8 cellular contexts compared by ENCODE assay signal in the genomic region with DNA sequence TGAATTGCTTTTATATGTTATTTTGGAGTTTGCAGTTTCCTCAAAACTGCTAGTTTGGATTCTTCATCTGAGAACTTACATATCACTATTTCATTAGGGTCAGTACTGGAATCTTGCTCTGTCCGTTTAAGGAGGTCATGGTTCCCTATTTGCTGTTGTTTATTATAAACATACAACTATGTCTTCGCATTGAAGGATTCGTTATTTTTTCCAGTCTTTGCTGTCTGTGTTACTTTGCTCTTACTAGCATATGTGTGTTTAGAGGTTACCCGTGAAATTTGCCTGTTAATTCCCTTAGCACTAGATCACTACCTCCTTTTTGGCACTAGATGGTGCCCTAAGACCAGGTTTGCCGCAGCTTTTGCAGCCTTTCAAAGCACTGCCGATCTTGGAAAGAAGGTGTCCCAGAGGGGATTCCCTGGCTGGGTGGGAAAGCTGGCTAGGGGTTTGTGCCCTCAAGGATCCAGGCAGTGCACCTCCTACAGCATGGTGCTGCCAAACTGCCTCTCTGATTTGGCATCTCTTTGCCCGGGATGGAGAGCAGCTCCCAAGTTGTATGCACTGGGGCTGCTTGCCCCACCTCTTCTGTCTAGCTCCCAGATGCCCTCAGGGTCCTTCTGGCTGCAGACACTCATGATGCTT.
A peak's percentile ranks its signal among the peaks of the same experiment; 100 is the strongest.
DNase-seq lines count a peak whose midpoint lies in the region; ATAC-seq and TF ChIP-seq lines count a peak whose summit lies in the region.

No MANE protein-coding gene starts in this region.

- H3K4me3 ChIP-seq in NT2/D1 (ENCODE audit: insufficient read length, low read depth) (peak overlapping the region; percentile 19), esophagus muscularis mucosa (peak overlapping the region in 3 of 4 donors; percentile 5 to 41 (median 14))

- H3K9me3 ChIP-seq in NT2/D1 (ENCODE audit: insufficient read depth, low read length) (no peaks in the 10 kb centered on the region), esophagus muscularis mucosa (peaks cover 0 to 12% (median 3%) of the 10 kb centered on the region in 4 donors)

- peak overlapping the region; percentile 62 for H3K4me3 Mint-ChIP-seq in Calu3 (ENCODE audit: low read depth, unreplicated experiment)
- no peak overlapping the region for H3K4me3 Mint-ChIP-seq in nephron

- no peaks in the 10 kb centered on the region for H3K36me3 Mint-ChIP-seq in Calu3 (ENCODE audit: insufficient read depth, unreplicated experiment)
- H3K36me3 Mint-ChIP-seq in nephron (ENCODE audit: low read depth), result peaks cover 4% of the 10 kb centered on the region

- TF ChIP-seq POLR2A in esophagus muscularis mucosa (IDR thresholded peaks at IDR 0.05; ENCODE audit: low read depth), result no peak

- H3K27ac Mint-ChIP-seq in Calu3 (ENCODE audit: unreplicated experiment), result no peak overlapping the region
- no peak overlapping the region for H3K27ac Mint-ChIP-seq in nephron

- intact Hi-C loops in Calu3 (cut with micrococcal nuclease; ENCODE audit: unreplicated experiment) (loop anchor here (1.0 to 2.0 kb wide), 2 partner anchors 222 to 548 kb away; no protein-coding TSS in a partner anchor), esophagus muscularis mucosa (cut with DNase I) (loop anchor here (5.0 to 10.0 kb wide), 2 partner anchors 222 to 550 kb away; no protein-coding TSS in a partner anchor)

- CTCF ChIA-PET in Calu3 (lab: Charles Lee), result interaction anchor here (1.0 to 3.0 kb wide), 5 partner anchors 27 to 547 kb away, joined by 3 to 35 read pairs (median 4); no protein-coding TSS in a partner anchor

- H3K27ac ChIP-seq in esophagus muscularis mucosa (replicated peaks in 1 of 4), result no peak overlapping the region

- TF ChIP-seq CTCF in Calu3 (IDR thresholded peaks at IDR 0.05; ENCODE audit: unreplicated experiment), result peak; percentile 85
- TF ChIP-seq CTCF in esophagus muscularis mucosa (IDR thresholded peaks at IDR 0.05), result peak; percentile 38 to 55 (median 54)
- TF ChIP-seq CTCF in nephron (IDR thresholded peaks at IDR 0.05; ENCODE audit: unreplicated experiment in 3 of 3), result peak; percentile 57 to 74 (median 69)

- H3K27me3 ChIP-seq in NT2/D1 (ENCODE audit: insufficient read depth, insufficient read length) (no peaks in the 10 kb centered on the region), esophagus muscularis mucosa (peaks cover 0 to 7% (median 0%) of the 10 kb centered on the region in 4 donors)

- H3K9me3 Mint-ChIP-seq in Calu3 (ENCODE audit: low read depth, unreplicated experiment) (no peaks in the 10 kb centered on the region), nephron (peaks cover 7% of the 10 kb centered on the region)

- peak; percentile 56 for DNase-seq in Calu3
- peak; percentile 56 for DNase-seq in NT2/D1 (ENCODE audit: low read depth, low spot score)
- peak; percentile 12 for DNase-seq in activated CD8-positive, alpha-beta memory T cell treated with anti-CD3 and anti-CD28 coated beads, Interleukin-2, amount 50 U/mL, for 1 hour (ENCODE audit: extremely low read depth)
- DNase-seq in esophagus muscularis mucosa (ENCODE audit: extremely low spot score), result no peak
- peak; percentile 51 for DNase-seq in stromal cell of bone marrow (ENCODE audit: low read depth)

- 9% methylated on average over 6 of the region's 7 CpGs for WGBS in esophagus muscularis mucosa

- H3K27me3 Mint-ChIP-seq in Calu3 (ENCODE audit: unreplicated experiment) (no peaks in the 10 kb centered on the region), nephron (ENCODE audit: low read depth) (peaks cover 4% of the 10 kb centered on the region)

- H3K4me1 ChIP-seq in NT2/D1 (ENCODE audit: insufficient read depth, insufficient read length) (no peaks in the 10 kb centered on the region), esophagus muscularis mucosa (peaks cover 0 to 3% (median 0%) of the 10 kb centered on the region in 4 donors)

- ATAC-seq in GM19455 (IDR thresholded peaks at IDR 0.05; ENCODE audit: unreplicated experiment) (peak; percentile 91), HG03565 (IDR thresholded peaks at IDR 0.05; ENCODE audit: unreplicated experiment) (peak; percentile 79)

- BruUV-seq in Calu3 (replicated peaks; lab: Mats Ljungman, UMichigan), result no TSS peak

- TF ChIP-seq EP300 in esophagus muscularis mucosa (IDR thresholded peaks at IDR 0.05), result no peak

- H3K36me3 ChIP-seq in NT2/D1 (ENCODE audit: insufficient read depth, insufficient read length, low read length) (no peaks in the 10 kb centered on the region), esophagus muscularis mucosa (no peaks in the 10 kb centered on the region)

- H3K4me1 Mint-ChIP-seq in Calu3 (ENCODE audit: low read depth, unreplicated experiment) (peaks cover 21% of the 10 kb centered on the region), nephron (no peaks in the 10 kb centered on the region)

- H3K9ac ChIP-seq in NT2/D1 (ENCODE audit: insufficient read length, low read depth), result peak overlapping the region; percentile 2
